In the genomic region with DNA sequence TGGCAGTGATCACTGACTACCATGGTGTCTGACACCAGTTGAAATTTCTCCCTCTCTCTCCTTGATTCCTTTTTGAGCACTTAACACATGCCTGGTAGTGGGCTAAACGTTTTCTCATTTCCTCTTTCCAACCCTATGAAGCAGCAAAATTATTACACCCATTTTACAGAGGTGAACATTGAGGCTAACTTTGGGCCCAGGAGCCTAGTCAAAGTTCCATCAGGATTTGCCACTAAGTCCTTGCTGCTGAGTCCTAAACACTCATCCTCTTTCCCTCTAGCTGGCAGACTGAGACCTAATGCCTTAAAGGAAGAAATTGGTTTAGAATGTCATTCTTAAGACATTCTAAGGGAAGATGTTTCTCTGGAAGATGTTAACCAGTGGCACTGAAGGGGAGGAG, we compare ENCODE assay signal across 21 cellular contexts.
DNase-seq lines count a peak whose midpoint lies in the region; ATAC-seq, FAIRE-seq and TF ChIP-seq lines count a peak whose summit lies in the region.
"Had no signal": no experiment of that assay in that cellular context is flagged by ENCODE, and none has a peak within 500 bp of the region (broad histone marks: within the 10 kb centered on the region; RNA-seq: fewer than 3 reads in every experiment).

No MANE protein-coding gene starts in this region.

- no peaks in the 10 kb centered on the region for H3K9me3 Mint-ChIP-seq in neural progenitor cell

- DNase-seq in NOMO-1 treated with DMSO at 0.1 percent for 48 hours (lab: John Stamatoyannopoulos, UW; ENCODE audit: unreplicated experiment) (peak; percentile 28), NOMO-1 treated with dmso at 0.1 percent for 144 hours (lab: John Stamatoyannopoulos, UW; ENCODE audit: unreplicated experiment) (no peak), GM12891 (ENCODE audit: insufficient read length, low spot score) (no peak), K562 (ENCODE audit: extremely low read depth in 1 of 4, low spot score in 3 of 4) (no peak), neural progenitor cell (ENCODE audit: low spot score) (no peak), NCI-H2171 (lab: John Stamatoyannopoulos, UW) (no peak)
- no peak for DNase-seq in stimulated activated naive CD4-positive, alpha-beta T cell (lab: John Stamatoyannopoulos, UW)
- DNase-seq: 8988T; C1 segment of cervical spinal cord; CD4-positive, CD25-positive, alpha-beta regulatory T cell; CD8-positive, alpha-beta memory T cell; COR-L47; DMS 273 treated with DMSO at 0.1 percent for 48 hours; DND-41; EL; HCEC 1CT had no signal

- peaks cover 52% of the 10 kb centered on the region for H3K4me1 Mint-ChIP-seq in neural progenitor cell
- H3K4me1 Mint-ChIP-seq: B cell; CD8-positive, alpha-beta memory T cell had no signal

- TF ChIP-seq CTCF in K562 (IDR thresholded peaks at IDR 0.05 in 2 of 3, conservative IDR thresholded peaks at IDR 0.05 in 1 of 3; ENCODE audit: insufficient read depth in 2 of 3, low read depth in 1 of 3, low read length in 3 of 3) (no peak), neural progenitor cell (IDR thresholded peaks at IDR 0.05) (no peak)

- CTCF ChIA-PET in K562 (lab: Yijun Ruan, JAX; ENCODE audit: low intra/inter-chr PET ratio), result no interaction called here

- H3K9me3 ChIP-seq in K562 (replicated peaks; ENCODE audit: control insufficient read depth, insufficient read depth, low read depth, low read length) (no peaks in the 10 kb centered on the region), neural progenitor cell (ENCODE audit: low read depth) (no peaks in the 10 kb centered on the region)

- intact Hi-C loops in K562 (cut with micrococcal nuclease), result no loop called here

- FAIRE-seq in GM12891 (lab: Jason Lieb, UNC) (no peak), K562 (lab: Jason Lieb, UNC) (no peak)
- FAIRE-seq: GM12878, GM19239, H54 had no signal

- TF ChIP-seq RAD21 in K562 (CRISPR knock-in tag; conservative IDR thresholded peaks at IDR 0.05 in 1 of 2, IDR thresholded peaks at IDR 0.05 in 1 of 2), result no peak

- no peak for ATAC-seq in K562
- no peak for ATAC-seq in HG02870 (IDR thresholded peaks at IDR 0.05; ENCODE audit: unreplicated experiment)
- ATAC-seq: GM12878 had no signal

- no peaks in the 10 kb centered on the region for H3K36me3 Mint-ChIP-seq in neural progenitor cell
- H3K36me3 Mint-ChIP-seq: CD4-positive, CD25-positive, alpha-beta regulatory T cell; CD8-positive, alpha-beta memory T cell had no signal

- POLR2A ChIA-PET in K562 (lab: Yijun Ruan, JAX), result no interaction called here

- H3K4me2 ChIP-seq in K562 (ENCODE audit: insufficient read depth, low read length), result no peak overlapping the region
- peak overlapping the region; percentile 60 for H3K4me2 ChIP-seq in neural progenitor cell

- H3K27me3 Mint-ChIP-seq in neural progenitor cell (ENCODE audit: insufficient read depth, low read depth), result peaks cover 16% of the 10 kb centered on the region

- no peak overlapping the region for H3K9ac ChIP-seq in K562 (ENCODE audit: insufficient read depth in 1 of 2, low read depth in 2 of 2, low read length in 2 of 2)
- H3K9ac ChIP-seq in neural progenitor cell, result no peak overlapping the region

- BruUV-seq in K562 (replicated peaks; lab: Mats Ljungman, UMichigan), result no TSS peak

- H3K4me3 Mint-ChIP-seq in neural progenitor cell, result peak overlapping the region; percentile 14
- H3K4me3 Mint-ChIP-seq: B cell; CD4-positive, CD25-positive, alpha-beta regulatory T cell; CD8-positive, alpha-beta memory T cell had no signal

- H3K4me3 ChIP-seq in K562 (no peak overlapping the region), neural progenitor cell (no peak overlapping the region)
- H3K4me3 ChIP-seq: GM12878 had no signal

- H3K27ac ChIP-seq in K562 (ENCODE audit: extremely low read depth, low read depth, low read length) (no peak overlapping the region), neural progenitor cell (no peak overlapping the region)

- no peak for TF ChIP-seq POLR2A in GM12891 (IDR thresholded peaks at IDR 0.05; ENCODE audit: low read depth, low read length)
- TF ChIP-seq POLR2A in K562 (conservative IDR thresholded peaks at IDR 0.05), result no peak

- in situ Hi-C loops in K562 (cut with MboI), result no loop called here

- H3K36me3 ChIP-seq in K562 (ENCODE audit: control insufficient read depth, insufficient read depth, low read length), result no peaks in the 10 kb centered on the region
- no peaks in the 10 kb centered on the region for H3K36me3 ChIP-seq in neural progenitor cell

- no peaks in the 10 kb centered on the region for H3K9me1 ChIP-seq in K562 (ENCODE audit: control insufficient read depth, insufficient read depth, low read length)

- H2AFZ ChIP-seq in K562 (ENCODE audit: low read depth, low read length) (no peak overlapping the region), neural progenitor cell (replicated peaks) (no peak overlapping the region)

- peaks cover 27% of the 10 kb centered on the region for H3F3A ChIP-seq in neural progenitor cell (ENCODE audit: low read depth)

- no peaks in the 10 kb centered on the region for H3K4me1 ChIP-seq in K562 (replicated peaks in 1 of 2; ENCODE audit: control insufficient read depth in 2 of 2, insufficient read depth in 2 of 2, low read length in 2 of 2)
- peaks cover 47% of the 10 kb centered on the region for H3K4me1 ChIP-seq in neural progenitor cell

- no peak for TF ChIP-seq EP300 in K562 (IDR thresholded peaks at IDR 0.05; ENCODE audit: low read length)

- no peak overlapping the region for H3K27ac Mint-ChIP-seq in neural progenitor cell
- H3K27ac Mint-ChIP-seq: B cell; CD4-positive, CD25-positive, alpha-beta regulatory T cell; CD8-positive, alpha-beta memory T cell had no signal

- H3K27me3 ChIP-seq in K562 (ENCODE audit: control insufficient read depth in 2 of 2, insufficient read depth in 2 of 2, low read length in 2 of 2), result peaks cover 3 to 25% of the 10 kb centered on the region in 2 experiments; a peak in 3 of 5 replicates
- peaks cover 3% of the 10 kb centered on the region for H3K27me3 ChIP-seq in neural progenitor cell

- no peaks in the 10 kb centered on the region for H3K79me2 ChIP-seq in K562 (ENCODE audit: control insufficient read depth, insufficient read depth, low read length)
- H3K79me2 ChIP-seq in neural progenitor cell (ENCODE audit: low read depth), result no peaks in the 10 kb centered on the region

- 0% methylated on average over 1 of the region's 1 CpG for WGBS in K562 (ENCODE audit: insufficient coverage, low coverage, missing lambda C conversion rate)

- H4K20me1 ChIP-seq in K562 (replicated peaks; ENCODE audit: control insufficient read depth, insufficient read depth, low read length), result no peaks in the 10 kb centered on the region
- H4K20me1 ChIP-seq in neural progenitor cell (ENCODE audit: low read depth), result no peaks in the 10 kb centered on the region

TF ChIP-seq in GM12891, 5 proteins besides CTCF, POLR2A, EP300 and RAD21:
- TF ChIP-seq PAX5 (IDR thresholded peaks at IDR 0.05; ENCODE audit: insufficient read depth, low read length, severe bottlenecking) (no peak), SPI1 (IDR thresholded peaks at IDR 0.05; ENCODE audit: low read depth, low read length) (peak; percentile 38; the same call in 1 of the 2 replicates)

TF ChIP-seq in K562, 482 proteins besides CTCF, POLR2A, EP300 and RAD21:
- TF ChIP-seq RBM25 (IDR thresholded peaks at IDR 0.05; ENCODE audit: low read depth, low read length, severe bottlenecking), result peak; percentile 85
- no peak for TF ChIP-seq ZNF311 (CRISPR knock-in tag; IDR thresholded peaks at IDR 0.05)
- no peak for TF ChIP-seq ETV5 (CRISPR knock-in tag; IDR thresholded peaks at IDR 0.05; ENCODE audit: low read depth)
- TF ChIP-seq, protein P1, sequence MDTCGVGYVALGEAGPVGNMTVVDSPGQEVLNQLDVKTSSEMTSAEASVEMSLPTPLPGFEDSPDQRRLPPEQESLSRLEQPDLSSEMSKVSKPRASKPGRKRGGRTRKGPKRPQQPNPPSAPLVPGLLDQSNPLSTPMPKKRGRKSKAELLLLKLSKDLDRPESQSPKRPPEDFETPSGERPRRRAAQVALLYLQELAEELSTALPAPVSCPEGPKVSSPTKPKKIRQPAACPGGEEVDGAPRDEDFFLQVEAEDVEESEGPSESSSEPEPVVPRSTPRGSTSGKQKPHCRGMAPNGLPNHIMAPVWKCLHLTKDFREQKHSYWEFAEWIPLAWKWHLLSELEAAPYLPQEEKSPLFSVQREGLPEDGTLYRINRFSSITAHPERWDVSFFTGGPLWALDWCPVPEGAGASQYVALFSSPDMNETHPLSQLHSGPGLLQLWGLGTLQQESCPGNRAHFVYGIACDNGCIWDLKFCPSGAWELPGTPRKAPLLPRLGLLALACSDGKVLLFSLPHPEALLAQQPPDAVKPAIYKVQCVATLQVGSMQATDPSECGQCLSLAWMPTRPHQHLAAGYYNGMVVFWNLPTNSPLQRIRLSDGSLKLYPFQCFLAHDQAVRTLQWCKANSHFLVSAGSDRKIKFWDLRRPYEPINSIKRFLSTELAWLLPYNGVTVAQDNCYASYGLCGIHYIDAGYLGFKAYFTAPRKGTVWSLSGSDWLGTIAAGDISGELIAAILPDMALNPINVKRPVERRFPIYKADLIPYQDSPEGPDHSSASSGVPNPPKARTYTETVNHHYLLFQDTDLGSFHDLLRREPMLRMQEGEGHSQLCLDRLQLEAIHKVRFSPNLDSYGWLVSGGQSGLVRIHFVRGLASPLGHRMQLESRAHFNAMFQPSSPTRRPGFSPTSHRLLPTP (IDR thresholded peaks at IDR 0.05; ENCODE audit: borderline replicate concordance, extremely low read depth, insufficient read length), result no peak
- TF ChIP-seq, protein P2, sequence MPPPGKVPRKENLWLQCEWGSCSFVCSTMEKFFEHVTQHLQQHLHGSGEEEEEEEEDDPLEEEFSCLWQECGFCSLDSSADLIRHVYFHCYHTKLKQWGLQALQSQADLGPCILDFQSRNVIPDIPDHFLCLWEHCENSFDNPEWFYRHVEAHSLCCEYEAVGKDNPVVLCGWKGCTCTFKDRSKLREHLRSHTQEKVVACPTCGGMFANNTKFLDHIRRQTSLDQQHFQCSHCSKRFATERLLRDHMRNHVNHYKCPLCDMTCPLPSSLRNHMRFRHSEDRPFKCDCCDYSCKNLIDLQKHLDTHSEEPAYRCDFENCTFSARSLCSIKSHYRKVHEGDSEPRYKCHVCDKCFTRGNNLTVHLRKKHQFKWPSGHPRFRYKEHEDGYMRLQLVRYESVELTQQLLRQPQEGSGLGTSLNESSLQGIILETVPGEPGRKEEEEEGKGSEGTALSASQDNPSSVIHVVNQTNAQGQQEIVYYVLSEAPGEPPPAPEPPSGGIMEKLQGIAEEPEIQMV (tag; conservative IDR thresholded peaks at IDR 0.05; ENCODE audit: low read depth), result no peak
